Comparison of ENCODE assay signal across 18 cellular contexts in genomic region chr6:169647637-169648036, GRCh38. TPM values are rescaled to one million over a fixed set of nuclear protein-coding genes. Genes with fewer than 3 reads are reported as not detected.
DNase-seq lines count a peak whose midpoint lies in the region; TF ChIP-seq lines count a peak whose summit lies in the region.
"Had no signal": no experiment of that assay in that cellular context is flagged by ENCODE, and none has a peak within 500 bp of the region (broad histone marks: within the 10 kb centered on the region; RNA-seq: fewer than 3 reads in every experiment).

No MANE protein-coding gene starts in this region.

- no peak for TF ChIP-seq CTCF in cardiac muscle cell (IDR thresholded peaks at IDR 0.05; ENCODE audit: low read depth, low read length)
- no peak for TF ChIP-seq CTCF in osteoblast (IDR thresholded peaks at IDR 0.05; ENCODE audit: extremely low read depth, low read depth, low read length)
- no peak for TF ChIP-seq CTCF in type B pancreatic cell (conservative IDR thresholded peaks at IDR 0.05)
- no peak for TF ChIP-seq CTCF in mammary epithelial cell (conservative IDR thresholded peaks at IDR 0.05 in 1 of 2, IDR thresholded peaks at IDR 0.05 in 1 of 2; ENCODE audit: extremely low read depth in 1 of 2, insufficient read depth in 1 of 2, low read depth in 1 of 2, low read length in 2 of 2)

- DNase-seq in cardiac muscle cell (ENCODE audit: low read depth in 1 of 2, low spot score in 1 of 2) (no peak), cardiac septum (ENCODE audit: low spot score) (no peak), osteoblast (ENCODE audit: insufficient read length, low spot score, missing footprints) (peak; percentile 22), type B pancreatic cell (ENCODE audit: extremely low spot score, unreplicated experiment) (peak; percentile 48), mammary epithelial cell (no peak)
- DNase-seq in activated CD4-positive, alpha-beta T cell treated with anti-CD3 and anti-CD28 coated beads, Interleukin-2, amount 50 U/mL, for 4 hours, result no peak
- DNase-seq: Caco-2; CD4-positive, CD25-positive, alpha-beta regulatory T cell; CD8-positive, alpha-beta T cell; DMS153; DND-41; GM23248; H7; HCEC 1CT had no signal

- no peaks in the 10 kb centered on the region for H3K27me3 Mint-ChIP-seq in type B pancreatic cell
- H3K27me3 Mint-ChIP-seq: B cell; CD4-positive, CD25-positive, alpha-beta regulatory T cell had no signal

- BruUV-seq in mammary epithelial cell (replicated peaks; lab: Mats Ljungman, UMichigan), result no TSS peak

- H3K36me3 Mint-ChIP-seq in type B pancreatic cell, result peaks cover 4% of the 10 kb centered on the region
- H3K36me3 Mint-ChIP-seq: CD4-positive, CD25-positive, alpha-beta regulatory T cell had no signal

- H3K4me3 Mint-ChIP-seq in type B pancreatic cell, result no peak overlapping the region
- H3K4me3 Mint-ChIP-seq: B cell; CD8-positive, alpha-beta T cell had no signal

- H3K27me3 ChIP-seq in cardiac muscle cell, result no peaks in the 10 kb centered on the region
- no peaks in the 10 kb centered on the region for H3K27me3 ChIP-seq in osteoblast (ENCODE audit: insufficient read depth, low read length)
- no peaks in the 10 kb centered on the region for H3K27me3 ChIP-seq in mammary epithelial cell (ENCODE audit: insufficient read depth, low read length)
- H3K27me3 ChIP-seq: BLaER1 had no signal

- in situ Hi-C loops in mammary epithelial cell (cut with MboI; ENCODE audit: low sequenced_read_pairs in 2 of 2), result no loop called here

- peaks cover 17% of the 10 kb centered on the region for H3K4me1 ChIP-seq in cardiac muscle cell (ENCODE audit: low read depth)
- H3K4me1 ChIP-seq in osteoblast (ENCODE audit: insufficient read depth, low read length), result no peaks in the 10 kb centered on the region
- no peaks in the 10 kb centered on the region for H3K4me1 ChIP-seq in mammary epithelial cell (ENCODE audit: insufficient read depth, low read length)
- H3K4me1 ChIP-seq: BLaER1, Caco-2 had no signal

- H3K36me3 ChIP-seq in cardiac muscle cell, result no peaks in the 10 kb centered on the region
- H3K36me3 ChIP-seq in osteoblast (ENCODE audit: insufficient read depth, low read length), result peaks cover 13% of the 10 kb centered on the region
- no peaks in the 10 kb centered on the region for H3K36me3 ChIP-seq in mammary epithelial cell (ENCODE audit: insufficient read depth, low read length)

- H2AFZ ChIP-seq in osteoblast (ENCODE audit: low read length) (no peak overlapping the region), mammary epithelial cell (ENCODE audit: low read depth, low read length) (no peak overlapping the region)
- H2AFZ ChIP-seq: GM23248 had no signal

- H3K27ac ChIP-seq in cardiac muscle cell, result peak overlapping the region; percentile 4
- no peak overlapping the region for H3K27ac ChIP-seq in osteoblast (ENCODE audit: low read depth, low read length)
- no peak overlapping the region for H3K27ac ChIP-seq in mammary epithelial cell (ENCODE audit: insufficient read depth, low read depth, low read length)
- H3K27ac ChIP-seq: 22Rv1, BLaER1, C4-2B, GM23248 had no signal

- H3K9ac ChIP-seq in mammary epithelial cell (ENCODE audit: insufficient read depth, low read length), result no peak overlapping the region
- H3K9ac ChIP-seq: BLaER1, GM23248 had no signal

- H4K20me1 ChIP-seq in osteoblast (ENCODE audit: insufficient read depth, low read length) (no peaks in the 10 kb centered on the region), mammary epithelial cell (ENCODE audit: insufficient read depth, low read length) (no peaks in the 10 kb centered on the region)
- H4K20me1 ChIP-seq: BLaER1 had no signal

- H3K4me2 ChIP-seq in osteoblast (ENCODE audit: insufficient read depth, low read length) (no peak overlapping the region), mammary epithelial cell (ENCODE audit: insufficient read depth, low read depth, low read length) (no peak overlapping the region)
- H3K4me2 ChIP-seq: BLaER1 had no signal

- WGBS in mammary epithelial cell (ENCODE audit: low coverage, missing lambda C conversion rate), result 76% methylated on average over 13 of the region's 13 CpGs

- no peaks in the 10 kb centered on the region for H3K4me1 Mint-ChIP-seq in type B pancreatic cell (ENCODE audit: unreplicated experiment)
- H3K4me1 Mint-ChIP-seq: B cell had no signal

- H3K27ac Mint-ChIP-seq in type B pancreatic cell, result no peak overlapping the region
- H3K27ac Mint-ChIP-seq: B cell; CD8-positive, alpha-beta T cell had no signal

- intact Hi-C loops in cardiac septum (cut with DNase I) (no loop called here), mammary epithelial cell (cut with micrococcal nuclease) (no loop called here)

- CTCF ChIA-PET in mammary epithelial cell (lab: Charles Lee; ENCODE audit: low non-redundant PET), result no interaction called here

- H3K9me3 Mint-ChIP-seq in type B pancreatic cell, result no peaks in the 10 kb centered on the region
- H3K9me3 Mint-ChIP-seq: CD8-positive, alpha-beta T cell had no signal

- H3K79me2 ChIP-seq in osteoblast (ENCODE audit: insufficient read depth, low read length) (no peaks in the 10 kb centered on the region), mammary epithelial cell (ENCODE audit: insufficient read depth, low read length) (no peaks in the 10 kb centered on the region)

- H3K9me3 ChIP-seq in cardiac muscle cell (ENCODE audit: low read depth) (no peaks in the 10 kb centered on the region), osteoblast (ENCODE audit: low read depth, low read length) (no peaks in the 10 kb centered on the region), mammary epithelial cell (replicated peaks; ENCODE audit: insufficient read depth, low read length) (no peaks in the 10 kb centered on the region)
- H3K9me3 ChIP-seq: BLaER1, Caco-2 had no signal

- no peak overlapping the region for H3K4me3 ChIP-seq in cardiac muscle cell
- H3K4me3 ChIP-seq in osteoblast (ENCODE audit: insufficient read depth, low read length), result no peak overlapping the region
- no peak overlapping the region for H3K4me3 ChIP-seq in mammary epithelial cell (replicated peaks in 1 of 3; ENCODE audit: insufficient read depth in 1 of 3, low read depth in 2 of 3, low read length in 3 of 3)
- H3K4me3 ChIP-seq: BLaER1, GM23248 had no signal

- dilution Hi-C loops in mammary epithelial cell (cut with HindIII; ENCODE audit: low sequenced_read_pairs), result no loop called here

RNA-seq across cellular contexts. Expression of gene WDR27, which starts 54.2 kb away (rescaled TPM):
- total RNA-seq in cardiac muscle cell (40.2 and 83.0 TPM in 2 replicates), cardiac septum (7.2 TPM), osteoblast (23.9 and 29.8 TPM in 2 replicates), type B pancreatic cell (ENCODE audit: low replicate concordance) (61.2 and 112 TPM in 2 replicates), mammary epithelial cell (10 to 100 TPM; 21.7 to 50.2 TPM)
- polyA plus RNA-seq in cardiac muscle cell (54.4 and 66.8 TPM in 2 replicates), mammary epithelial cell (17.6 TPM)
- 40.8 TPM for polyA minus RNA-seq in mammary epithelial cell

RNA-seq across cellular contexts. Expression of gene C6orf120, which starts 54.3 kb away (rescaled TPM):
- total RNA-seq in cardiac muscle cell (53.0 and 58.4 TPM in 2 replicates), cardiac septum (13.6 TPM), osteoblast (53.0 and 54.3 TPM in 2 replicates), type B pancreatic cell (ENCODE audit: low replicate concordance) (30.4 and 30.8 TPM in 2 replicates), mammary epithelial cell (10 to 100 TPM; 22.0 to 26.0 TPM)
- polyA plus RNA-seq in cardiac muscle cell (27.5 and 46.6 TPM in 2 replicates), mammary epithelial cell (8.4 TPM)
- polyA minus RNA-seq in mammary epithelial cell, result 2.6 TPM

Comparison
In these comparisons a context has a peak if more than half of its experiments do, and no peak if none do; other contexts are left out.
1. DNase-seq: peak in osteoblast (single experiment) and type B pancreatic cell (single experiment); none in cardiac muscle cell (0 of 2), cardiac septum (single experiment), mammary epithelial cell (single experiment) and activated CD4-positive, alpha-beta T cell treated with anti-CD3 and anti-CD28 coated beads, Interleukin-2, amount 50 U/mL, for 4 hours (0 of 2).